Comparison of ENCODE assay signal across 8 cellular contexts in the genomic region with DNA sequence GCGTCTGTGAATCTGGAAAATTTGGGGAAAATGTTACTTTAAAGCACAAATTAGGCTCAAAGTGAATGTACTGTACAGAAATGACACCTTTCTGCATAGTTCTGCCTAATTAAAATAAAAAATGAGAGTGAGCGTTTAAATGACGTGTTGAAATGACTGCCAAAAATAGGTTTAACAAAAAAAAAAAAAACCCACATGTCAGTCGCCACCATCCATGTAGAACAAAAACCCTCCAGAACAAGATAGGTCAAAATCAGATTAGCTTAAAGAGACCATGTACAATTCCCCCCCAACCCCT. TPM values are rescaled to one million over a fixed set of nuclear protein-coding genes. Genes with fewer than 3 reads are reported as not detected.
DNase-seq lines count a peak whose midpoint lies in the region; ATAC-seq, FAIRE-seq and TF ChIP-seq lines count a peak whose summit lies in the region.

No MANE protein-coding gene starts in this region.

- peak overlapping the region; percentile 81 for H3K9ac ChIP-seq in astrocyte (ENCODE audit: low read length)

- peaks cover 16% of the 10 kb centered on the region for H3K36me3 Mint-ChIP-seq in activated naive CD4-positive, alpha-beta T cell treated with anti-CD3 and anti-CD28 coated beads for 36 hours (ENCODE audit: low read depth)
- H3K36me3 Mint-ChIP-seq in astrocyte (ENCODE audit: low read depth, unreplicated experiment) (peaks cover 4% of the 10 kb centered on the region), memory B cell (no peaks in the 10 kb centered on the region)

- FAIRE-seq in astrocyte (lab: Jason Lieb, UNC), result no peak

- no peak for TF ChIP-seq CTCF in astrocyte (IDR thresholded peaks at IDR 0.05; ENCODE audit: insufficient read depth, low read depth, low read length)

- CTCF ChIA-PET in activated naive CD4-positive, alpha-beta T cell treated with anti-CD3 and anti-CD28 coated beads for 36 hours (lab: Charles Lee), result interaction anchor here (0.8 to 2.4 kb wide), 10 partner anchors 7 to 242 kb away, joined by 3 to 13 read pairs (median 4); partner anchors contain the start of gene LIN9

- 2% methylated on average over 4 of the region's 4 CpGs for WGBS in urinary bladder

- H3K27ac Mint-ChIP-seq in activated naive CD4-positive, alpha-beta T cell treated with anti-CD3 and anti-CD28 coated beads for 36 hours, result peak overlapping the region; percentile 98
- H3K27ac Mint-ChIP-seq in astrocyte (ENCODE audit: unreplicated experiment), result peak overlapping the region; percentile 66
- H3K27ac Mint-ChIP-seq in memory B cell, result peak overlapping the region; percentile 96

- intact Hi-C loops in activated naive CD4-positive, alpha-beta T cell treated with anti-CD3 and anti-CD28 coated beads for 36 hours (cut with micrococcal nuclease), result loop anchor here (2.0 to 5.0 kb wide), 2 partner anchors 330 to 980 kb away; partner anchors contain the start of gene ITPKB

- peak overlapping the region; percentile 95 for H2AFZ ChIP-seq in astrocyte (ENCODE audit: low read depth, low read length)

- H4K20me1 ChIP-seq in astrocyte (ENCODE audit: insufficient read depth, low read length), result peaks cover 48% of the 10 kb centered on the region

- peak overlapping the region; percentile 83 for H3K4me3 ChIP-seq in astrocyte (ENCODE audit: insufficient read depth, low read depth, low read length)
- H3K4me3 ChIP-seq in urinary bladder (ENCODE audit: low read depth, low read length), result peak overlapping the region; percentile 66

- H3K4me1 ChIP-seq in astrocyte (ENCODE audit: insufficient read depth, low read length), result peaks cover 24% of the 10 kb centered on the region
- H3K4me1 ChIP-seq in urinary bladder (ENCODE audit: insufficient read depth), result peaks cover 2% of the 10 kb centered on the region

- H3K4me2 ChIP-seq in astrocyte (ENCODE audit: low read length), result peak overlapping the region; percentile 93

- H3K79me2 ChIP-seq in astrocyte (ENCODE audit: insufficient read depth, low read length), result peaks cover 53% of the 10 kb centered on the region

- H3K4me1 Mint-ChIP-seq in activated naive CD4-positive, alpha-beta T cell treated with anti-CD3 and anti-CD28 coated beads for 36 hours (ENCODE audit: low read depth), result peaks cover 41% of the 10 kb centered on the region
- H3K4me1 Mint-ChIP-seq in astrocyte (ENCODE audit: low read depth, unreplicated experiment) (peaks cover 24% of the 10 kb centered on the region), memory B cell (peaks cover 42% of the 10 kb centered on the region)

- H3K9me3 ChIP-seq in astrocyte (ENCODE audit: insufficient read depth, low read depth, low read length), result no peaks in the 10 kb centered on the region

- H3K36me3 ChIP-seq in astrocyte (ENCODE audit: insufficient read depth, low read length) (no peaks in the 10 kb centered on the region), urinary bladder (ENCODE audit: insufficient read depth) (no peaks in the 10 kb centered on the region)

- ATAC-seq in memory B cell (ENCODE audit: low read depth), result peak; percentile 47

- no peaks in the 10 kb centered on the region for H3K27me3 Mint-ChIP-seq in activated naive CD4-positive, alpha-beta T cell treated with anti-CD3 and anti-CD28 coated beads for 36 hours (ENCODE audit: low read depth)
- peaks cover 2% of the 10 kb centered on the region for H3K27me3 Mint-ChIP-seq in astrocyte (ENCODE audit: low read depth, unreplicated experiment)
- no peaks in the 10 kb centered on the region for H3K27me3 Mint-ChIP-seq in memory B cell

- H3K27me3 ChIP-seq in astrocyte (ENCODE audit: insufficient read depth, low read length), result no peaks in the 10 kb centered on the region

- no peaks in the 10 kb centered on the region for H3K9me3 Mint-ChIP-seq in activated naive CD4-positive, alpha-beta T cell treated with anti-CD3 and anti-CD28 coated beads for 36 hours
- H3K9me3 Mint-ChIP-seq in astrocyte (ENCODE audit: unreplicated experiment) (no peaks in the 10 kb centered on the region), memory B cell (no peaks in the 10 kb centered on the region)

- H3K4me3 Mint-ChIP-seq in activated naive CD4-positive, alpha-beta T cell treated with anti-CD3 and anti-CD28 coated beads for 36 hours, result peak overlapping the region; percentile 99
- peak overlapping the region; percentile 90 for H3K4me3 Mint-ChIP-seq in astrocyte (ENCODE audit: unreplicated experiment)
- H3K4me3 Mint-ChIP-seq in memory B cell, result peak overlapping the region; percentile 91

- H3K27ac ChIP-seq in astrocyte (ENCODE audit: low read depth, low read length), result peak overlapping the region; percentile 76
- no peak overlapping the region for H3K27ac ChIP-seq in urinary bladder (ENCODE audit: low read depth)

- no peak for DNase-seq in activated naive CD4-positive, alpha-beta T cell treated with anti-CD3 and anti-CD28 coated beads for 36 hours
- no peak for DNase-seq in activated naive CD4-positive, alpha-beta T cell (lab: John Stamatoyannopoulos, UW)
- DNase-seq in astrocyte (ENCODE audit: low read depth) (no peak), memory B cell (ENCODE audit: low spot score in 2 of 2) (no peak), cerebellum (ENCODE audit: low spot score) (no peak), iPS-NIHi11 (ENCODE audit: low spot score) (no peak), NCI-H2081 treated with DMSO at 0.1 percent for 48 hours (lab: John Stamatoyannopoulos, UW) (no peak)

RNA-seq across cellular contexts. Expression of gene PARP1, which starts 0.7 kb away (rescaled TPM):
- 100 to 1,000 TPM; 265 to 273 TPM for total RNA-seq in activated naive CD4-positive, alpha-beta T cell treated with anti-CD3 and anti-CD28 coated beads for 36 hours
- total RNA-seq in astrocyte, result 49.8 and 57.8 TPM in 2 replicates
- 58.4 TPM for total RNA-seq in urinary bladder
- polyA plus RNA-seq in urinary bladder, result 60.7 TPM
- 95.2 TPM for total RNA-seq in cerebellum
